In the genomic region with DNA sequence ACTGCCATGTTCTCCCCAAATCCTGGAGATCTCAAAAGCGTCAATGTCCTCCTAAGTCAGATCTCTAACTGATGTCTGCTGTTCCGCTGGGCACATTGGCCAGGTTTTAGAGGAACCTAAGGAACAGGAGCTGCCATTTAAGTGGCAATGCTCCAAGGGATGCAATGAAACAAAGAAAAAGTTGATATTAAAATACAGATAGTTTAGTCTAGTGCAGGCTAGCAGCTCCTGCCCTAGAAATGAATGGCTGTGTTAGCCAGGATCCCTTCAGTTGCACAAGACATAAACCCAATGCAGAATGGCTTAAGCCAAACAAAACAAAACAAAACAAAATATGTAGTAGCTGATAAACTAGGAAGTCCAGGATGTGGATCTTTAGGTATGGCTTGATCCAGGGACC, we compare ENCODE assay signal across 28 cellular contexts.
DNase-seq lines count a peak whose midpoint lies in the region; ATAC-seq, FAIRE-seq and TF ChIP-seq lines count a peak whose summit lies in the region.
"Had no signal": no experiment of that assay in that cellular context is flagged by ENCODE, and none has a peak within 500 bp of the region (broad histone marks: within the 10 kb centered on the region; RNA-seq: fewer than 3 reads in every experiment).

No MANE protein-coding gene starts in this region.

- peaks cover 0 to 15% of the 10 kb centered on the region in 2 experiments; a peak in 2 of 4 replicates for H3K79me1 ChIP-seq in IMR-90 (ENCODE audit: low read depth in 1 of 2, low read length in 2 of 2)

- no peak overlapping the region for H3K23ac ChIP-seq in IMR-90 (ENCODE audit: low read depth, low read length)

- H3K18ac ChIP-seq in IMR-90 (ENCODE audit: low read depth, low read length), result no peak overlapping the region

- H2AK5ac ChIP-seq in IMR-90 (ENCODE audit: low read depth, low read length), result no peak overlapping the region

- no peak overlapping the region for H4K91ac ChIP-seq in IMR-90 (ENCODE audit: insufficient read depth, low read depth, low read length)

- TF ChIP-seq CTCF in IMR-90 (conservative IDR thresholded peaks at IDR 0.05; ENCODE audit: low read depth, low read length), result no peak
- no peak for TF ChIP-seq CTCF in fibroblast of mammary gland (conservative IDR thresholded peaks at IDR 0.05; ENCODE audit: control insufficient read depth, insufficient read depth, low read depth, low read length)
- TF ChIP-seq CTCF in hepatocyte (IDR thresholded peaks at IDR 0.05; ENCODE audit: poor library complexity), result no peak

- CTCF ChIA-PET in IMR-90 (lab: Yijun Ruan, JAX), result no interaction called here

- no peak overlapping the region for H4K5ac ChIP-seq in IMR-90 (ENCODE audit: low read depth, low read length)

- H3K4ac ChIP-seq in IMR-90 (ENCODE audit: low read depth, low read length), result no peak overlapping the region

- TF ChIP-seq RAD21 in IMR-90 (IDR thresholded peaks at IDR 0.05; ENCODE audit: low read length), result no peak

- H2AK9ac ChIP-seq in IMR-90 (replicated peaks; ENCODE audit: low read depth, low read length, poor library complexity), result no peak overlapping the region

- H3K27me3 ChIP-seq in IMR-90 (ENCODE audit: control insufficient read depth, insufficient read depth, low read length) (no peaks in the 10 kb centered on the region; the same call in 1 of the 2 replicates), hepatocyte (no peaks in the 10 kb centered on the region)
- H3K27me3 ChIP-seq: BE2C, MG63 had no signal

- no peak overlapping the region for H4K8ac ChIP-seq in IMR-90 (ENCODE audit: low read depth in 2 of 2, low read length in 2 of 2)

- TF ChIP-seq POLR2A in IMR-90 (IDR thresholded peaks at IDR 0.05; ENCODE audit: low read depth, low read length), result no peak

- FAIRE-seq in G401.6 (lab: Jason Lieb, UNC), result peak; percentile 45
- FAIRE-seq: GM18507, H1, HepG2 had no signal

- H4K20me1 ChIP-seq in IMR-90 (ENCODE audit: insufficient read depth, low read length) (peaks cover 14% of the 10 kb centered on the region; the same call in 1 of the 2 replicates), hepatocyte (ENCODE audit: insufficient read depth, poor library complexity, severe bottlenecking) (no peaks in the 10 kb centered on the region)

- no peak overlapping the region for H3K14ac ChIP-seq in IMR-90 (replicated peaks; ENCODE audit: low read depth, low read length)

- no peaks in the 10 kb centered on the region for H3K9me1 ChIP-seq in IMR-90 (ENCODE audit: insufficient read depth, low read length)

- H2BK120ac ChIP-seq in IMR-90 (ENCODE audit: low read depth, low read length), result no peak overlapping the region

- no peaks in the 10 kb centered on the region for H3K9me2 ChIP-seq in hepatocyte (replicated peaks; ENCODE audit: insufficient read depth)

- ATAC-seq in IMR-90 (ENCODE audit: low read depth) (no peak), SK-N-SH treated with all-trans-retinoic acid at 6 μM for 48 hours (peak; percentile 2), GM21360 (IDR thresholded peaks at IDR 0.05; ENCODE audit: unreplicated experiment) (no peak)

- no peak overlapping the region for H3K4me2 ChIP-seq in IMR-90 (ENCODE audit: low read depth, low read length)
- no peak overlapping the region for H3K4me2 ChIP-seq in hepatocyte
- H3K4me2 ChIP-seq: PC-9 had no signal

- intact Hi-C loops in IMR-90 (cut with micrococcal nuclease), result loop anchor here (10.0 kb wide), 1 partner anchor 664 kb away; no protein-coding TSS in a partner anchor

- peaks cover 2% of the 10 kb centered on the region; the same call in 1 of the 2 replicates for H3K36me3 ChIP-seq in IMR-90 (ENCODE audit: control insufficient read depth, insufficient read depth, low read length)
- H3K36me3 ChIP-seq in hepatocyte (replicated peaks; ENCODE audit: insufficient read depth, low read depth), result no peaks in the 10 kb centered on the region
- H3K36me3 ChIP-seq: BE2C, MG63 had no signal

- in situ Hi-C loops in IMR-90 (cut with MboI; ENCODE audit: low sequenced_read_pairs), result no loop called here

- no CpG with 5 or more reads among the region's 2 CpGs for WGBS in IMR-90 (ENCODE audit: extremely low coverage in 2 of 2, insufficient read length in 1 of 2), 2 experiments
- 100% methylated on average over 2 of the region's 2 CpGs for WGBS in hepatocyte (ENCODE audit: low lambda C conversion rate, missing lambda C conversion rate)

- no peaks in the 10 kb centered on the region for H3K79me2 ChIP-seq in hepatocyte

- H3K56ac ChIP-seq in IMR-90 (ENCODE audit: extremely low read depth, insufficient read depth, low read length), result no peak overlapping the region

- no peaks in the 10 kb centered on the region for H3K4me1 ChIP-seq in IMR-90 (ENCODE audit: control insufficient read depth, insufficient read depth, low read length)
- no peaks in the 10 kb centered on the region for H3K4me1 ChIP-seq in hepatocyte (ENCODE audit: insufficient read depth)
- H3K4me1 ChIP-seq: BE2C had no signal

- BruUV-seq in IMR-90 (replicated peaks; lab: Mats Ljungman, UMichigan), result no TSS peak

- H2BK15ac ChIP-seq in IMR-90 (ENCODE audit: low read depth, low read length), result no peak overlapping the region

- H3K4me3 ChIP-seq in IMR-90 (ENCODE audit: insufficient read depth, low read depth, low read length) (no peak overlapping the region), fibroblast of mammary gland (ENCODE audit: control insufficient read depth, low read depth, low read length) (no peak overlapping the region), hepatocyte (no peak overlapping the region)
- H3K4me3 ChIP-seq: MG63, PC-9 had no signal

- H3K9me3 ChIP-seq in IMR-90 (ENCODE audit: control insufficient read depth, insufficient read depth, low read length) (no peaks in the 10 kb centered on the region), hepatocyte (ENCODE audit: low read depth) (no peaks in the 10 kb centered on the region)
- H3K9me3 ChIP-seq: BE2C, MG63 had no signal

- no peak overlapping the region for H2BK20ac ChIP-seq in IMR-90 (ENCODE audit: low read depth, low read length)

- POLR2A ChIA-PET in IMR-90 (lab: Charles Lee; ENCODE audit: unreplicated experiment), result no interaction called here

- H2BK5ac ChIP-seq in IMR-90 (ENCODE audit: low read depth, low read length, poor library complexity, severe bottlenecking), result no peak overlapping the region

- dilution Hi-C loops in IMR-90 (cut with HindIII; ENCODE audit: low sequenced_read_pairs, unreplicated experiment), result no loop called here

- H2AFZ ChIP-seq in IMR-90 (replicated peaks; ENCODE audit: low read length, poor library complexity) (no peak overlapping the region), hepatocyte (no peak overlapping the region)
- H2AFZ ChIP-seq: PC-9 had no signal

- H3K9ac ChIP-seq in IMR-90 (ENCODE audit: low read depth, low read length), result no peak overlapping the region

- DNase-seq in IMR-90, result no peak
- peak; percentile 53 for DNase-seq in fibroblast of mammary gland (ENCODE audit: low read depth)
- DNase-seq in islet precursor cell, result no peak
- DNase-seq in hepatocyte (ENCODE audit: low spot score), result no peak
- DNase-seq: 8988T; ACHN; BE2C; Calu3; DMS153; DND-41; KBM-7; MG63; NCI-H1105 treated with DMSO at 0.1 percent for 48 hours; NCI-H146; NCI-H2029; NCI-H446 treated with DMSO at 0.1 percent for 48 hours; NCI-H526; NCI-H82; NK-92 treated with Interleukin-12 subunit alpha and Interleukin-12 subunit beta, amount 100 ng/mL, for 24 hours; PC-9; RPMI8226; SHP77 had no signal

- no peak overlapping the region for H3K27ac ChIP-seq in IMR-90 (ENCODE audit: insufficient read depth, low read length)
- H3K27ac ChIP-seq in hepatocyte, result no peak overlapping the region
- H3K27ac ChIP-seq: PC-9 had no signal

TF ChIP-seq in IMR-90, 13 proteins besides CTCF, POLR2A, EP300 and RAD21:
- TF ChIP-seq FOS (IDR thresholded peaks at IDR 0.05; ENCODE audit: low read depth, low read length), result no peak
- no peak for TF ChIP-seq BHLHE40 (IDR thresholded peaks at IDR 0.05; ENCODE audit: low read depth, low read length)
- no peak for TF ChIP-seq NFE2L2 (IDR thresholded peaks at IDR 0.05; ENCODE audit: low read depth, low read length)
- TF ChIP-seq MAFK (IDR thresholded peaks at IDR 0.05; ENCODE audit: low read depth, low read length), result no peak
- TF ChIP-seq RFX5 (IDR thresholded peaks at IDR 0.05; ENCODE audit: low read depth, low read length), result no peak
- no peak for TF ChIP-seq CHD1 (IDR thresholded peaks at IDR 0.05; ENCODE audit: low read depth, low read length)
- TF ChIP-seq CEBPB (IDR thresholded peaks at IDR 0.05; ENCODE audit: low read depth, low read length), result peak; percentile 59

TF ChIP-seq in SK-N-SH treated with all-trans-retinoic acid at 6 μM for 48 hours, 23 proteins besides CTCF, POLR2A, EP300 and RAD21 (continues in another document):
- TF ChIP-seq RARB (CRISPR knock-in tag; IDR thresholded peaks at IDR 0.05) (no peak), ARNTL (CRISPR knock-in tag; IDR thresholded peaks at IDR 0.05; ENCODE audit: borderline replicate concordance, low read depth) (no peak)
- TF ChIP-seq, protein P1, sequence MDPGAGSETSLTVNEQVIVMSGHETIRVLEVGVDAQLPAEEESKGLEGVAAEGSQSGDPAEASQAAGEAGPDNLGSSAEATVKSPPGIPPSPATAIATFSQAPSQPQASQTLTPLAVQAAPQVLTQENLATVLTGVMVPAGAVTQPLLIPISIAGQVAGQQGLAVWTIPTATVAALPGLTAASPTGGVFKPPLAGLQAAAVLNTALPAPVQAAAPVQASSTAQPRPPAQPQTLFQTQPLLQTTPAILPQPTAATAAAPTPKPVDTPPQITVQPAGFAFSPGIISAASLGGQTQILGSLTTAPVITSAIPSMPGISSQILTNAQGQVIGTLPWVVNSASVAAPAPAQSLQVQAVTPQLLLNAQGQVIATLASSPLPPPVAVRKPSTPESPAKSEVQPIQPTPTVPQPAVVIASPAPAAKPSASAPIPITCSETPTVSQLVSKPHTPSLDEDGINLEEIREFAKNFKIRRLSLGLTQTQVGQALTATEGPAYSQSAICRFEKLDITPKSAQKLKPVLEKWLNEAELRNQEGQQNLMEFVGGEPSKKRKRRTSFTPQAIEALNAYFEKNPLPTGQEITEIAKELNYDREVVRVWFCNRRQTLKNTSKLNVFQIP (CRISPR knock-in tag; IDR thresholded peaks at IDR 0.05; ENCODE audit: borderline replicate concordance, low read depth), result no peak
